In genomic region chr15:75620776-75621536, GRCh38 we compare ENCODE assay signal across 9 cellular contexts. TPM values are rescaled to one million over a fixed set of nuclear protein-coding genes. Genes with fewer than 3 reads are reported as not detected.
DNase-seq lines count a peak whose midpoint lies in the region; ATAC-seq and TF ChIP-seq lines count a peak whose summit lies in the region.
"Had no signal": no experiment of that assay in that cellular context is flagged by ENCODE, and none has a peak within 500 bp of the region (broad histone marks: within the 10 kb centered on the region; RNA-seq: fewer than 3 reads in every experiment).

No MANE protein-coding gene starts in this region.

- H3K4me1 ChIP-seq in HCT116 (ENCODE audit: control insufficient read depth in 1 of 2, insufficient read depth in 2 of 2, low read length in 2 of 2) (peaks cover 0 to 22% of the 10 kb centered on the region in 2 experiments; a peak in 3 of 4 replicates), heart right ventricle (peaks cover 0 to 38% (median 24%) of the 10 kb centered on the region in 9 donors)

- peak overlapping the region; percentile 12; the same call in 1 of the 2 replicates for H3K4me2 ChIP-seq in HCT116 (ENCODE audit: low read length)

- peak overlapping the region; percentile 52 for H3K4me3 Mint-ChIP-seq in activated T-helper 1 cell treated with anti-CD3 and anti-CD28 coated beads, Interleukin-12 subunit alpha, Interleukin-12 subunit beta, Interleukin-2, Interleukin-4 antibody, amounts not matched to agents 30 ng/mL and 10 ng/mL and 1 ng/mL, durations not matched to agents 14 hours and 24 hours and 36 hours
- H3K4me3 Mint-ChIP-seq in stimulated activated effector memory CD8-positive, alpha-beta T cell treated with anti-CD3 and anti-CD28 coated beads, Interleukin-12 subunit alpha, Interleukin-12 subunit beta, amount 100 ng/mL, for 72 hours = peak overlapping the region; percentile 9

- intact Hi-C loops in HCT116 (cut with micrococcal nuclease) (no loop called here), heart right ventricle (cut with DNase I) (loop anchor here in 6 of 10 donors (5.0 to 10.0 kb wide), 6 partner anchors 44 to 256 kb away; partner anchors contain the start of genes MAN2C1 (in 2 of the 6), PTPN9 (in 2 of the 6) and SIN3A (in 1 of the 6))
- intact Hi-C loops in activated T-helper 1 cell treated with anti-CD3 and anti-CD28 coated beads, Interleukin-12 subunit alpha, Interleukin-12 subunit beta, Interleukin-2, Interleukin-4 antibody, amounts not matched to agents 30 ng/mL and 10 ng/mL and 1 ng/mL, durations not matched to agents 14 hours and 24 hours and 36 hours (cut with micrococcal nuclease) = loop anchor here (10.0 kb wide), 1 partner anchor 836 kb away; the partner anchor contains the start of gene CSK

- no peaks in the 10 kb centered on the region for H3K9me2 ChIP-seq in HCT116 (ENCODE audit: insufficient read depth)

- no peak for ATAC-seq in HCT116
- peak; percentile 45 to 78 (median 66) for ATAC-seq in heart right ventricle
- no peak for ATAC-seq in stimulated activated effector memory CD8-positive, alpha-beta T cell treated with anti-CD3 and anti-CD28 coated beads, Interleukin-12 subunit alpha, Interleukin-12 subunit beta, amount 100 ng/mL, for 72 hours
- no peak for ATAC-seq in HG03439 (IDR thresholded peaks at IDR 0.05; ENCODE audit: unreplicated experiment)
- no peak for ATAC-seq in HG03045 (IDR thresholded peaks at IDR 0.05; ENCODE audit: unreplicated experiment)
- ATAC-seq in GM19324 (IDR thresholded peaks at IDR 0.05; ENCODE audit: low FRiP score, unreplicated experiment) = no peak
- ATAC-seq: K562 had no signal

- RAD21 ChIA-PET in HCT116 (lab: Charles Lee; ENCODE audit: low non-redundant PET in 1 of 2, low total read pairs in 2 of 2, uncharacterized antibody in 2 of 2, unreplicated experiment in 2 of 2) = no interaction called here

- H3K4me3 ChIP-seq in HCT116 (replicated peaks in 1 of 2; ENCODE audit: low read depth in 1 of 2, low read length in 2 of 2) (no peak overlapping the region), heart right ventricle (peak overlapping the region in 6 of 10 donors; percentile 19 to 39 (median 24))
- H3K4me3 ChIP-seq: K562 had no signal

- CTCF ChIA-PET in HCT116 (lab: Charles Lee) = no interaction called here

- no peak overlapping the region for H3K27ac ChIP-seq in HCT116 (ENCODE audit: low read depth, low read length)
- peak overlapping the region; percentile 55 to 86 (median 78) for H3K27ac ChIP-seq in heart right ventricle

- H3K27me3 Mint-ChIP-seq in activated T-helper 1 cell treated with anti-CD3 and anti-CD28 coated beads, Interleukin-12 subunit alpha, Interleukin-12 subunit beta, Interleukin-2, Interleukin-4 antibody, amounts not matched to agents 30 ng/mL and 10 ng/mL and 1 ng/mL, durations not matched to agents 14 hours and 24 hours and 36 hours (ENCODE audit: insufficient read depth) = no peaks in the 10 kb centered on the region

- H3K9ac ChIP-seq in HCT116 (ENCODE audit: low read length) = no peak overlapping the region

- no peaks in the 10 kb centered on the region; the same call in 1 of the 2 replicates for H3K79me2 ChIP-seq in HCT116 (ENCODE audit: insufficient read depth, low read length)

- no peak for TF ChIP-seq POLR2A in HCT116 (IDR thresholded peaks at IDR 0.05; ENCODE audit: borderline replicate concordance, extremely low read depth, insufficient read depth, insufficient read length)

- peak overlapping the region; percentile 63 for H3K27ac Mint-ChIP-seq in activated T-helper 1 cell treated with anti-CD3 and anti-CD28 coated beads, Interleukin-12 subunit alpha, Interleukin-12 subunit beta, Interleukin-2, Interleukin-4 antibody, amounts not matched to agents 30 ng/mL and 10 ng/mL and 1 ng/mL, durations not matched to agents 14 hours and 24 hours and 36 hours
- H3K27ac Mint-ChIP-seq in stimulated activated effector memory CD8-positive, alpha-beta T cell treated with anti-CD3 and anti-CD28 coated beads, Interleukin-12 subunit alpha, Interleukin-12 subunit beta, amount 100 ng/mL, for 72 hours = peak overlapping the region; percentile 79

- no peak for TF ChIP-seq RAD21 in HCT116 (IDR thresholded peaks at IDR 0.05; ENCODE audit: low read depth)

- TF ChIP-seq CTCF in HCT116 (IDR thresholded peaks at IDR 0.05 in 2 of 3, conservative IDR thresholded peaks at IDR 0.05 in 1 of 3; ENCODE audit: borderline replicate concordance in 1 of 3, insufficient read depth in 1 of 3, low read depth in 2 of 3, low read length in 2 of 3) = no peak
- TF ChIP-seq CTCF in heart right ventricle (IDR thresholded peaks at IDR 0.05) = peak in 6 of 9 donors; percentile 15 to 46 (median 29)

- no peaks in the 10 kb centered on the region for H4K20me1 ChIP-seq in HCT116 (ENCODE audit: insufficient read depth)

- peaks cover 23% of the 10 kb centered on the region for H3K36me3 Mint-ChIP-seq in activated T-helper 1 cell treated with anti-CD3 and anti-CD28 coated beads, Interleukin-12 subunit alpha, Interleukin-12 subunit beta, Interleukin-2, Interleukin-4 antibody, amounts not matched to agents 30 ng/mL and 10 ng/mL and 1 ng/mL, durations not matched to agents 14 hours and 24 hours and 36 hours (ENCODE audit: low read depth)
- peaks cover 67% of the 10 kb centered on the region for H3K36me3 Mint-ChIP-seq in stimulated activated effector memory CD8-positive, alpha-beta T cell treated with anti-CD3 and anti-CD28 coated beads, Interleukin-12 subunit alpha, Interleukin-12 subunit beta, amount 100 ng/mL, for 72 hours

- no peaks in the 10 kb centered on the region for H3K9me3 ChIP-seq in HCT116 (ENCODE audit: control insufficient read depth in 1 of 2, insufficient read depth in 1 of 2, low read depth in 1 of 2, low read length in 2 of 2)
- no peaks in the 10 kb centered on the region for H3K9me3 ChIP-seq in heart right ventricle

- BruUV-seq in HCT116 (replicated peaks; lab: Mats Ljungman, UMichigan) = no TSS peak

- H3K36me3 ChIP-seq in HCT116 (ENCODE audit: control insufficient read depth in 1 of 2, insufficient read depth in 2 of 2, low read length in 2 of 2) (peaks cover 11 to 22% of the 10 kb centered on the region in 2 experiments; a peak in 3 of 4 replicates), heart right ventricle (peaks cover 0 to 47% (median 26%) of the 10 kb centered on the region in 9 donors)

- H3K4me1 Mint-ChIP-seq in activated T-helper 1 cell treated with anti-CD3 and anti-CD28 coated beads, Interleukin-12 subunit alpha, Interleukin-12 subunit beta, Interleukin-2, Interleukin-4 antibody, amounts not matched to agents 30 ng/mL and 10 ng/mL and 1 ng/mL, durations not matched to agents 14 hours and 24 hours and 36 hours (ENCODE audit: low read depth) = peaks cover 31% of the 10 kb centered on the region
- peaks cover 24% of the 10 kb centered on the region for H3K4me1 Mint-ChIP-seq in stimulated activated effector memory CD8-positive, alpha-beta T cell treated with anti-CD3 and anti-CD28 coated beads, Interleukin-12 subunit alpha, Interleukin-12 subunit beta, amount 100 ng/mL, for 72 hours

- H3K9me3 Mint-ChIP-seq in activated T-helper 1 cell treated with anti-CD3 and anti-CD28 coated beads, Interleukin-12 subunit alpha, Interleukin-12 subunit beta, Interleukin-2, Interleukin-4 antibody, amounts not matched to agents 30 ng/mL and 10 ng/mL and 1 ng/mL, durations not matched to agents 14 hours and 24 hours and 36 hours = no peaks in the 10 kb centered on the region
- H3K9me3 Mint-ChIP-seq in stimulated activated effector memory CD8-positive, alpha-beta T cell treated with anti-CD3 and anti-CD28 coated beads, Interleukin-12 subunit alpha, Interleukin-12 subunit beta, amount 100 ng/mL, for 72 hours = no peaks in the 10 kb centered on the region

- no peak overlapping the region for H2AFZ ChIP-seq in HCT116 (ENCODE audit: low read depth, low read length, poor library complexity, severe bottlenecking)

- H3K27me3 ChIP-seq in HCT116 (ENCODE audit: insufficient read depth, low read length) (no peaks in the 10 kb centered on the region), heart right ventricle (no peaks in the 10 kb centered on the region)

- WGBS in heart right ventricle, 2 donors = 41 to 64% methylated on average over 9 of the region's 9 CpGs

- no peak for DNase-seq in HCT116 (ENCODE audit: low read depth, low spot score)
- DNase-seq in activated T-helper 1 cell treated with anti-CD3 and anti-CD28 coated beads, Interleukin-12 subunit alpha, Interleukin-12 subunit beta, Interleukin-2, Interleukin-4 antibody, amounts not matched to agents 30 ng/mL and 10 ng/mL and 1 ng/mL, durations not matched to agents 14 hours and 24 hours and 36 hours (ENCODE audit: low spot score) = no peak
- DNase-seq in heart right ventricle = peak; percentile 60 to 84
- DNase-seq in stimulated activated effector memory CD8-positive, alpha-beta T cell treated with anti-CD3 and anti-CD28 coated beads, Interleukin-12 subunit alpha, Interleukin-12 subunit beta, amount 100 ng/mL, for 72 hours (ENCODE audit: low spot score in 2 of 2) = no peak
- no peak for DNase-seq in OCI-M2 (lab: John Stamatoyannopoulos, UW; ENCODE audit: unreplicated experiment)

- POLR2A ChIA-PET in HCT116 (lab: Charles Lee) = no interaction called here

RNA-seq across cellular contexts. Expression of gene SNUPN, which starts 4.6 kb away (rescaled TPM):
- total RNA-seq in HCT116 (2021; ENCODE audit: unreplicated experiment) (29.8 TPM), heart right ventricle (10 to 100 TPM; 12.9 to 18.2 (median 16.1) TPM)
- polyA plus RNA-seq in HCT116 (2012) = 20.1 and 28.7 TPM in 2 replicates
- total RNA-seq in activated T-helper 1 cell treated with anti-CD3 and anti-CD28 coated beads, Interleukin-12 subunit alpha, Interleukin-12 subunit beta, Interleukin-2, Interleukin-4 antibody, amounts not matched to agents 30 ng/mL and 10 ng/mL and 1 ng/mL, durations not matched to agents 14 hours and 24 hours and 36 hours = 30.8 and 34.1 TPM in 2 replicates
- polyA plus RNA-seq in heart right ventricle = 10 to 100 TPM; 14.6 to 17.4 TPM

RNA-seq across cellular contexts. Expression of gene IMP3, which starts 19.1 kb away (rescaled TPM):
- 79.9 TPM for total RNA-seq in HCT116 (2021; ENCODE audit: unreplicated experiment)
- polyA plus RNA-seq in HCT116 (2012) = 68.6 and 78.4 TPM in 2 replicates
- total RNA-seq in activated T-helper 1 cell treated with anti-CD3 and anti-CD28 coated beads, Interleukin-12 subunit alpha, Interleukin-12 subunit beta, Interleukin-2, Interleukin-4 antibody, amounts not matched to agents 30 ng/mL and 10 ng/mL and 1 ng/mL, durations not matched to agents 14 hours and 24 hours and 36 hours = 110 and 113 TPM in 2 replicates
- total RNA-seq in heart right ventricle = 10 to 100 TPM; 33.8 to 57.6 (median 40.2) TPM
- polyA plus RNA-seq in heart right ventricle = 10 to 100 TPM; 33.7 to 77.2 TPM

RNA-seq across cellular contexts. Expression of gene SNX33, which starts 26.8 kb away (rescaled TPM):
- total RNA-seq in HCT116 (2021; ENCODE audit: unreplicated experiment) (8.3 TPM), heart right ventricle (10 to 100 TPM in 4 of 10 donors, 1 to 10 TPM in 6; 7.6 to 14.8 (median 9.8) TPM)
- polyA plus RNA-seq in HCT116 (2012) = 16.0 and 17.6 TPM in 2 replicates
- 5.4 and 6.2 TPM in 2 replicates for total RNA-seq in activated T-helper 1 cell treated with anti-CD3 and anti-CD28 coated beads, Interleukin-12 subunit alpha, Interleukin-12 subunit beta, Interleukin-2, Interleukin-4 antibody, amounts not matched to agents 30 ng/mL and 10 ng/mL and 1 ng/mL, durations not matched to agents 14 hours and 24 hours and 36 hours
- polyA plus RNA-seq in heart right ventricle = 1 to 10 TPM; 7.4 to 8.1 TPM

RNA-seq across cellular contexts. Expression of gene PTPN9, which starts 41.8 kb away (rescaled TPM):
- total RNA-seq in HCT116 (2021; ENCODE audit: unreplicated experiment) (21.1 TPM), heart right ventricle (10 to 100 TPM in 1 of 10 donors, 1 to 10 TPM in 9; 5.8 to 11.0 (median 8.4) TPM)
- polyA plus RNA-seq in HCT116 (2012) = 18.3 and 19.8 TPM in 2 replicates
- 28.0 and 31.7 TPM in 2 replicates for total RNA-seq in activated T-helper 1 cell treated with anti-CD3 and anti-CD28 coated beads, Interleukin-12 subunit alpha, Interleukin-12 subunit beta, Interleukin-2, Interleukin-4 antibody, amounts not matched to agents 30 ng/mL and 10 ng/mL and 1 ng/mL, durations not matched to agents 14 hours and 24 hours and 36 hours
- 1 to 10 TPM; 2.0 to 6.7 TPM for polyA plus RNA-seq in heart right ventricle

Comparison
In these comparisons a context has a peak if more than half of its experiments do, and no peak if none do; other contexts are left out.
1. ATAC-seq: peak in heart right ventricle (8 of 8); none in HCT116 (single experiment), stimulated activated effector memory CD8-positive, alpha-beta T cell treated with anti-CD3 and anti-CD28 coated beads, Interleukin-12 subunit alpha, Interleukin-12 subunit beta, amount 100 ng/mL, for 72 hours (single experiment), HG03439 (single experiment), HG03045 (single experiment) and GM19324 (single experiment).
2. DNase-seq: peak in heart right ventricle (2 of 2); none in HCT116 (single experiment), activated T-helper 1 cell treated with anti-CD3 and anti-CD28 coated beads, Interleukin-12 subunit alpha, Interleukin-12 subunit beta, Interleukin-2, Interleukin-4 antibody, amounts not matched to agents 30 ng/mL and 10 ng/mL and 1 ng/mL, durations not matched to agents 14 hours and 24 hours and 36 hours (single experiment), stimulated activated effector memory CD8-positive, alpha-beta T cell treated with anti-CD3 and anti-CD28 coated beads, Interleukin-12 subunit alpha, Interleukin-12 subunit beta, amount 100 ng/mL, for 72 hours (0 of 2) and OCI-M2 (single experiment).
3. H3K4me3 ChIP-seq: peak in heart right ventricle (6 of 10); none in HCT116 (0 of 2).
4. CTCF ChIP-seq: peak in heart right ventricle (6 of 9); none in HCT116 (0 of 3).